1 cellular context compared by ENCODE assay signal in genomic region chr9:79684059-79684458, GRCh38.
TF ChIP-seq lines count a peak whose summit lies in the region.

No MANE protein-coding gene starts in this region.

TF ChIP-seq in SK-N-SH treated with all-trans-retinoic acid at 6 μM for 48 hours, 23 proteins besides CTCF, POLR2A, EP300 and RAD21 (continued from another document):
- TF ChIP-seq ZFP30 (CRISPR knock-in tag; IDR thresholded peaks at IDR 0.05) (no peak), TSHZ2 (CRISPR knock-in tag; IDR thresholded peaks at IDR 0.05) (no peak), ESRRG (CRISPR knock-in tag; IDR thresholded peaks at IDR 0.05) (no peak), TOX (CRISPR knock-in tag; IDR thresholded peaks at IDR 0.05; ENCODE audit: borderline replicate concordance) (no peak), GLIS3 (CRISPR knock-in tag; IDR thresholded peaks at IDR 0.05) (no peak)
